Comparison of ENCODE assay signal across 8 cellular contexts in genomic region chr10:15860692-15861201, GRCh38. TPM values are rescaled to one million over a fixed set of nuclear protein-coding genes. Genes with fewer than 3 reads are reported as not detected.
A peak's percentile ranks its signal among the peaks of the same experiment; 100 is the strongest.
DNase-seq lines count a peak whose midpoint lies in the region; ATAC-seq and TF ChIP-seq lines count a peak whose summit lies in the region.

No MANE protein-coding gene starts in this region.

- TF ChIP-seq CTCF in GM12875 (IDR thresholded peaks at IDR 0.05; ENCODE audit: borderline replicate concordance, insufficient read depth, low read depth, low read length) (no peak), SU-DHL-6 (IDR thresholded peaks at IDR 0.05; ENCODE audit: insufficient read depth, low read length, poor library complexity, severe bottlenecking) (no peak), fibroblast of pulmonary artery (IDR thresholded peaks at IDR 0.05; ENCODE audit: low read length, missing control alignments) (no peak), sigmoid colon (IDR thresholded peaks at IDR 0.05) (no peak)

- WGBS in sigmoid colon, 2 donors: 56 to 73% methylated on average over 8 of the region's 8 CpGs

- no peaks in the 10 kb centered on the region for H3K27me3 ChIP-seq in SU-DHL-6 (ENCODE audit: low read length)
- no peaks in the 10 kb centered on the region for H3K27me3 ChIP-seq in sigmoid colon

- H3K9me3 ChIP-seq in SU-DHL-6 (ENCODE audit: insufficient read depth, low read length) (no peaks in the 10 kb centered on the region), sigmoid colon (no peaks in the 10 kb centered on the region)

- H3K9me2 ChIP-seq in SU-DHL-6 (replicated peaks; ENCODE audit: insufficient read depth, low read length): no peaks in the 10 kb centered on the region

- peaks cover 10% of the 10 kb centered on the region; the same call in 1 of the 2 replicates for H3F3A ChIP-seq in SU-DHL-6 (ENCODE audit: insufficient read depth)

- H3K4me3 ChIP-seq in GM12875 (ENCODE audit: low read depth, low read length) (peak overlapping the region; percentile 84), SU-DHL-6 (ENCODE audit: insufficient read depth, low read length, poor library complexity, severe bottlenecking) (peak overlapping the region; percentile 96), fibroblast of pulmonary artery (replicated peaks; ENCODE audit: low read depth, low read length) (peak overlapping the region; percentile 93), sigmoid colon (peak overlapping the region; percentile 67 to 93 (median 80))

- H4K20me1 ChIP-seq in SU-DHL-6 (ENCODE audit: low read depth, low read length): peaks cover 15% of the 10 kb centered on the region; the same call in 1 of the 2 replicates

- ATAC-seq in GM18511 (IDR thresholded peaks at IDR 0.05; ENCODE audit: unreplicated experiment): no peak

- DNase-seq in fibroblast of pulmonary artery (ENCODE audit: low read depth): no peak
- DNase-seq in sigmoid colon: no peak
- DNase-seq in NCI-H128 (lab: John Stamatoyannopoulos, UW; ENCODE audit: unreplicated experiment): no peak
- no peak for DNase-seq in NCI-H1092 treated with DMSO at 0.1 percent for 48 hours (lab: John Stamatoyannopoulos, UW)
- DNase-seq in A172 (ENCODE audit: low spot score): no peak

- intact Hi-C loops in sigmoid colon (cut with DNase I): no loop called here

- peak overlapping the region; percentile 88 for H3K9ac ChIP-seq in SU-DHL-6 (ENCODE audit: low read length)

- peak overlapping the region; percentile 76 for H3K27ac ChIP-seq in SU-DHL-6 (ENCODE audit: low read depth, low read length)
- peak overlapping the region; percentile 74 to 83 (median 75) for H3K27ac ChIP-seq in sigmoid colon

- no peaks in the 10 kb centered on the region; the same call in 1 of the 2 replicates for H3K36me3 ChIP-seq in SU-DHL-6 (ENCODE audit: low read length)
- H3K36me3 ChIP-seq in sigmoid colon: no peaks in the 10 kb centered on the region

- H2AFZ ChIP-seq in SU-DHL-6 (ENCODE audit: low read depth, low read length, severe bottlenecking): peak overlapping the region; percentile 93

- TF ChIP-seq POLR2A in sigmoid colon (IDR thresholded peaks at IDR 0.05): no peak

- H3K4me1 ChIP-seq in sigmoid colon: peaks cover 0 to 38% (median 24%) of the 10 kb centered on the region in 4 donors

- no peak for TF ChIP-seq EP300 in sigmoid colon (IDR thresholded peaks at IDR 0.05)

- H3K4me2 ChIP-seq in SU-DHL-6 (ENCODE audit: low read depth, low read length, poor library complexity, severe bottlenecking): peak overlapping the region; percentile 77

- H3K79me2 ChIP-seq in SU-DHL-6 (ENCODE audit: insufficient read depth, low read length): peaks cover 44% of the 10 kb centered on the region

RNA-seq across cellular contexts. Expression of gene MINDY3, which starts 0.4 kb away (rescaled TPM):
- total RNA-seq in sigmoid colon: 10 to 100 TPM; 23.8 to 39.2 (median 32.3) TPM
- polyA plus RNA-seq in sigmoid colon: 10 to 100 TPM; 15.0 to 19.4 (median 15.5) TPM
- total RNA-seq in A172 (2014; rRNA removed; shearing (Covaris generic)): 18.6 and 18.7 TPM in 2 replicates
